In the genomic region with DNA sequence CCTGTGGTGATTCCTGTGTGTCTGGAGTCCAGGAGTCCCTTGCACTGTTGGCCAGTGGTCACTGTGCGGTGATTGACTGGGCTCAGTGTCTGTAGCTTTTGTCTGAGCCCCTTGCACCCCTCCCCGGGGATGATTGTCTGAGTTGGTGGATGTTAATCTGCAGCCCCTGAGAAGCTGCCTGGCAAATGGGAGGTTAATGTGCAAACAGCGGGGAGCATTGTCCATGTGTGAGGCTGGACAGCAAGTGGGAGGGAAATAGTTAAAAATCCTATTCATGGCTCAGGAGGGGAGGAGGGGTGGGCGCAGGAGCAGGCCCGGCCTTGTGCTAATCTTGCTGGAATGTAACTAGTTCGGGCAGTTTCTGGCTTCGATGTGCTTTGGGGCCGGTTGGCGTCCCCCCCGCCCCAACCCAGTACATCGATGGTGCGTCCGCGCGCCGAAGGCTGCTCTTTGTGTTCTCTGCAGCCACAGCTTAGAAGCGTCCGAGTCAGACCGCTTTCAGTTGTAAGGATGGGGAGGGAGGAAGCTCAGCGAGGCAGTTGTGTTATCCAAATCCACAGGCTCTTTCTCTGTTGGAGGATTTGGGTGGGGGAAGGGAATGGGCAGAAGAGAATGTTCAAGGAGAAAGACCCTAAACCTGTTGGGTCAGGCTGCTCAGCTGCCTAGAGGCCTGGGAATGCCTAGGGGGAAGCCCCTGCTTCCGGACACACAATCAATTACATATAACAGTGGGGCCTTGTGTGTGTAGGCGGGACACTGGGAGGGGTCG, we compare ENCODE assay signal across 1 cellular context.
TF ChIP-seq lines count a peak whose summit lies in the region.

No MANE protein-coding gene starts in this region.

TF ChIP-seq in SK-N-SH, 30 proteins besides CTCF, POLR2A, EP300 and RAD21 (continued from another document):
- TF ChIP-seq ZBTB33 (IDR thresholded peaks at IDR 0.05; ENCODE audit: borderline replicate concordance, low read depth) (no peak), REST (IDR thresholded peaks at IDR 0.05; ENCODE audit: low read depth, low read length) (peak; percentile 64; the same call in 1 of the 2 replicates), NFIC (IDR thresholded peaks at IDR 0.05; ENCODE audit: borderline replicate concordance) (no peak)
